In genomic region chr14:53444677-53445312, GRCh38 we compare ENCODE assay signal across 36 cellular contexts.
"Had no signal": no experiment of that assay in that cellular context is flagged by ENCODE, and none has a peak within 500 bp of the region (broad histone marks: within the 10 kb centered on the region; RNA-seq: fewer than 3 reads in every experiment).

No MANE protein-coding gene starts in this region.

- H3K9me3 Mint-ChIP-seq: activated B cell treated with CpG ODN at 0.5 μM for 24 hours; activated CD4-positive, alpha-beta T cell treated with anti-CD3 and anti-CD28 coated beads, Interleukin-2, amount 10 ng/mL, durations not matched to agents 24 days and 14 days; activated CD8-positive, alpha-beta T cell treated with anti-CD3 and anti-CD28 coated beads for 36 hours; activated naive CD4-positive, alpha-beta T cell treated with anti-CD3 and anti-CD28 coated beads, Interleukin-2, amount 10 ng/mL, durations not matched to agents 7 days and 5 days; activated T-cell treated with anti-CD3 and anti-CD28 coated beads, Interleukin-2, amount 50 U/mL, for 24 hours; T-helper 1 cell treated with Interleukin-12 subunit alpha and Interleukin-12 subunit beta and Interleukin-4 antibody, amounts not matched to agents 30 μg/mL and 1 μg/mL, for 36 hours had no signal

- H3K4me1 Mint-ChIP-seq: activated B cell treated with CpG ODN at 0.5 μM for 24 hours; activated CD4-positive, alpha-beta T cell treated with anti-CD3 and anti-CD28 coated beads, Interleukin-2, amount 10 ng/mL, durations not matched to agents 24 days and 14 days; activated naive CD4-positive, alpha-beta T cell treated with anti-CD3 and anti-CD28 coated beads, Interleukin-2, amount 10 ng/mL, durations not matched to agents 7 days and 5 days; activated naive CD8-positive, alpha-beta T cell treated with anti-CD3 and anti-CD28 coated beads, Interleukin-2, amount 50 U/mL, for 24 hours; brain; central memory CD8-positive, alpha-beta T cell had no signal

- ATAC-seq: activated CD8-positive, alpha-beta T cell treated with anti-CD3 and anti-CD28 coated beads for 36 hours; activated naive CD8-positive, alpha-beta T cell treated with anti-CD3 and anti-CD28 coated beads, Interleukin-2, amount 50 U/mL, for 24 hours; K562; Right ventricle myocardium inferior; SK-N-SH treated with all-trans-retinoic acid at 6 μM for 48 hours had no signal

- DNase-seq: activated B cell treated with CpG ODN at 0.5 μM for 24 hours; activated CD4-positive, alpha-beta T cell treated with anti-CD3 and anti-CD28 coated beads for 1 hour; activated CD4-positive, alpha-beta T cell treated with anti-CD3 and anti-CD28 coated beads, Interleukin-2, amount 10 ng/mL, durations not matched to agents 24 days and 14 days; activated CD4-positive, alpha-beta T cell treated with anti-CD3 and anti-CD28 coated beads, Interleukin-2, amount 50 U/mL, for 4 hours; activated CD8-positive, alpha-beta T cell treated with anti-CD3 and anti-CD28 coated beads for 36 hours; activated effector memory CD4-positive, alpha-beta T cell treated with Interleukin-2 at 50 U/mL for 16 hours; activated naive CD4-positive, alpha-beta T cell treated with anti-CD3 and anti-CD28 coated beads, Interleukin-2, amount 10 ng/mL, durations not matched to agents 7 days and 5 days; activated naive CD8-positive, alpha-beta T cell treated with anti-CD3 and anti-CD28 coated beads, Interleukin-2, amount 50 U/mL, for 24 hours; activated T-cell treated with anti-CD3 and anti-CD28 coated beads, Interleukin-2, amount 50 U/mL, for 24 hours; anterior cingulate cortex; MG63; NCI-H1092 treated with DMSO at 0.1 percent for 48 hours; NCI-H1417; NCI-H146; NCI-H187; NCI-H2029 treated with DMSO at 0.1 percent for 48 hours; NCI-H2107; NCI-H2171; NCI-H510A; NCI-H526; NCI-H748 treated with DMSO at 0.1 percent for 48 hours; NK-92 treated with Interleukin-12 subunit alpha and Interleukin-12 subunit beta, amount 100 ng/mL, for 24 hours; PC-9; SIG-M5 had no signal

- H3K4me2 ChIP-seq: PC-9 had no signal

- H3K27me3 ChIP-seq: MG63 had no signal

- H2AFZ ChIP-seq: PC-9 had no signal

- H3K4me3 Mint-ChIP-seq: activated B cell treated with CpG ODN at 0.5 μM for 24 hours; activated CD4-positive, alpha-beta T cell treated with anti-CD3 and anti-CD28 coated beads, Interleukin-2, amount 10 ng/mL, durations not matched to agents 24 days and 14 days; activated CD8-positive, alpha-beta T cell treated with anti-CD3 and anti-CD28 coated beads for 36 hours; activated naive CD4-positive, alpha-beta T cell treated with anti-CD3 and anti-CD28 coated beads, Interleukin-2, amount 10 ng/mL, durations not matched to agents 7 days and 5 days; activated naive CD8-positive, alpha-beta T cell; activated naive CD8-positive, alpha-beta T cell treated with anti-CD3 and anti-CD28 coated beads, Interleukin-2, amount 50 U/mL, for 24 hours; activated T-cell treated with anti-CD3 and anti-CD28 coated beads, Interleukin-2, amount 50 U/mL, for 24 hours; brain; central memory CD8-positive, alpha-beta T cell; T-helper 1 cell treated with Interleukin-12 subunit alpha and Interleukin-12 subunit beta and Interleukin-4 antibody, amounts not matched to agents 30 μg/mL and 1 μg/mL, for 36 hours; T-helper 2 cell treated with Interferon-gamma antibody and Interleukin-4, amounts not matched to agents 5 μg/mL and 100 μg/mL, for 36 hours had no signal

- H3K4me3 ChIP-seq: cardiac muscle cell, K562, MG63, PC-9 had no signal

- H3K9me3 ChIP-seq: MG63 had no signal

- H3K27me3 Mint-ChIP-seq: activated B cell treated with CpG ODN at 0.5 μM for 24 hours; activated CD4-positive, alpha-beta T cell treated with anti-CD3 and anti-CD28 coated beads, Interleukin-2, amount 10 ng/mL, durations not matched to agents 24 days and 14 days; activated naive CD4-positive, alpha-beta T cell treated with anti-CD3 and anti-CD28 coated beads, Interleukin-2, amount 10 ng/mL, durations not matched to agents 7 days and 5 days; activated naive CD8-positive, alpha-beta T cell treated with anti-CD3 and anti-CD28 coated beads, Interleukin-2, amount 50 U/mL, for 24 hours; activated T-cell treated with anti-CD3 and anti-CD28 coated beads, Interleukin-2, amount 50 U/mL, for 24 hours; central memory CD8-positive, alpha-beta T cell had no signal

- H3K27ac ChIP-seq: cardiac muscle cell, PC-9, RWPE1, VCaP had no signal

- H3K36me3 Mint-ChIP-seq: activated naive CD4-positive, alpha-beta T cell treated with anti-CD3 and anti-CD28 coated beads, Interleukin-2, amount 10 ng/mL, durations not matched to agents 7 days and 5 days; brain had no signal

- H3K36me3 ChIP-seq: cardiac muscle cell, MG63 had no signal

- FAIRE-seq: K562, RCC 7860 had no signal

- H3K27ac Mint-ChIP-seq: activated B cell treated with CpG ODN at 0.5 μM for 24 hours; activated CD4-positive, alpha-beta T cell treated with anti-CD3 and anti-CD28 coated beads, Interleukin-2, amount 10 ng/mL, durations not matched to agents 24 days and 14 days; activated CD8-positive, alpha-beta T cell treated with anti-CD3 and anti-CD28 coated beads for 36 hours; activated naive CD4-positive, alpha-beta T cell treated with anti-CD3 and anti-CD28 coated beads, Interleukin-2, amount 10 ng/mL, durations not matched to agents 7 days and 5 days; activated naive CD8-positive, alpha-beta T cell; activated naive CD8-positive, alpha-beta T cell treated with anti-CD3 and anti-CD28 coated beads, Interleukin-2, amount 50 U/mL, for 24 hours; activated T-cell treated with anti-CD3 and anti-CD28 coated beads, Interleukin-2, amount 50 U/mL, for 24 hours; brain; T-helper 2 cell treated with Interferon-gamma antibody and Interleukin-4, amounts not matched to agents 5 μg/mL and 100 μg/mL, for 36 hours had no signal
